ENCODE assay signal across 36 cellular contexts in the genomic region with DNA sequence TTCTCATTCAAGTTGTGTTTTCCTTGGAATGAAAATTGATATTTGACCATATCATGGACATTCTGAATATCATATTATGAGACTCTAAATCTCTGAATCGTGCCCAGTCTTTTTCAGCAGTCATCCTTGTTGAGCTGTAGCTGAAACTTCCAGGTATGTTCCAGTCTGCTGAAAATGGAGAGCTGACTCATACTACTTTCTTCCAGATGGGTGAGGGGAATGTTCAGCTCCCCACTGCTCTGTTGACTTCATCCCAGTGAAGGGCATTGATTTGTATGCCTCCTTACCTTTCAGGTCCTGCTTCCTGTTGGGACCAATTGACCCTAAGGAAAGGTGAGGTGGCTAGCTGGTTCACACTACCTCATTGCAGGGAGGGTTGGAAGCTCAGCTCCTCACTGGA. TPM values are rescaled to one million over a fixed set of nuclear protein-coding genes. Genes with fewer than 3 reads are reported as not detected.
"Had no signal": no experiment of that assay in that cellular context is flagged by ENCODE, and none has a peak within 500 bp of the region (broad histone marks: within the 10 kb centered on the region; RNA-seq: fewer than 3 reads in every experiment).

No MANE protein-coding gene starts in this region.

- H3K36me3 ChIP-seq: adrenal gland, breast epithelium, esophagus squamous epithelium, heart left ventricle had no signal

- H3K4me1 ChIP-seq: adrenal gland, breast epithelium, esophagus squamous epithelium, heart left ventricle had no signal

- H3K27ac ChIP-seq: adrenal gland, breast epithelium, epithelial cell of prostate, esophagus squamous epithelium, heart left ventricle had no signal

- DNase-seq: activated CD4-positive, alpha-beta memory T cell treated with anti-CD3 and anti-CD28 coated beads for 36 hours; activated CD4-positive, alpha-beta T cell treated with anti-CD3 and anti-CD28 coated beads for 36 hours; activated CD4-positive, alpha-beta T cell treated with anti-CD3 and anti-CD28 coated beads, Interleukin-2, amount 10 ng/mL, durations not matched to agents 24 days and 14 days; activated CD4-positive, CD25-positive, alpha-beta regulatory T cell; activated CD4-positive, CD25-positive, alpha-beta regulatory T cell treated with anti-CD3 and anti-CD28 coated beads, Interleukin-2, amount 50 U/mL, for 72 hours; activated CD8-positive, alpha-beta memory T cell treated with anti-CD3 and anti-CD28 coated beads, Interleukin-2, amount 10 ng/mL, durations not matched to agents 7 days and 5 days; activated CD8-positive, alpha-beta memory T cell treated with anti-CD3 and anti-CD28 coated beads, Interleukin-2, amount 50 U/mL, for 4 hours; activated CD8-positive, alpha-beta T cell treated with anti-CD3 and anti-CD28 coated beads, Interleukin-2, amount 10 ng/mL, durations not matched to agents 7 days and 5 days; activated effector memory CD4-positive, alpha-beta T cell treated with anti-CD3 and anti-CD28 coated beads, Interleukin-2, amount 50 U/mL, for 16 hours; activated naive CD4-positive, alpha-beta T cell treated with anti-CD3 and anti-CD28 coated beads for 36 hours; activated naive CD8-positive, alpha-beta T cell treated with anti-CD3 and anti-CD28 coated beads for 36 hours; activated naive CD8-positive, alpha-beta T cell treated with anti-CD3 and anti-CD28 coated beads, Interleukin-2, amount 50 U/mL, for 24 hours; activated T-cell treated with anti-CD3 and anti-CD28 coated beads, Interleukin-2, amount 50 U/mL, for 1 hour; activated T-cell treated with anti-CD3 and anti-CD28 coated beads, Interleukin-2, amount 50 U/mL, for 48 hours; adrenal gland; amygdala; aorta; cortex of kidney; dermis blood vessel endothelial cell; effector CD4-positive, alpha-beta T cell; effector memory CD8-positive, alpha-beta T cell; esophagus squamous epithelium; glutamatergic neuron; heart left ventricle; T-helper 2 cell had no signal

- H3K27me3 ChIP-seq: adrenal gland, breast epithelium, esophagus squamous epithelium, heart left ventricle had no signal

- H3K9me3 ChIP-seq: adrenal gland, esophagus squamous epithelium had no signal

- ATAC-seq: activated CD4-positive, alpha-beta T cell treated with anti-CD3 and anti-CD28 coated beads for 36 hours; activated CD8-positive, alpha-beta memory T cell treated with anti-CD3 and anti-CD28 coated beads, Interleukin-2, amount 10 ng/mL, durations not matched to agents 7 days and 5 days; activated CD8-positive, alpha-beta T cell treated with anti-CD3 and anti-CD28 coated beads, Interleukin-2, amount 10 ng/mL, durations not matched to agents 7 days and 5 days; activated naive CD8-positive, alpha-beta T cell treated with anti-CD3 and anti-CD28 coated beads, Interleukin-2, amount 50 U/mL, for 24 hours; effector memory CD8-positive, alpha-beta T cell; heart left ventricle had no signal

- H3K4me3 ChIP-seq: adrenal gland, breast epithelium, esophagus squamous epithelium, heart left ventricle had no signal

RNA-seq across cellular contexts. Expression of a gene that starts 3.5 kb away (rescaled TPM):
- total RNA-seq: activated CD4-positive, alpha-beta memory T cell treated with anti-CD3 and anti-CD28 coated beads for 36 hours; activated CD4-positive, alpha-beta T cell treated with anti-CD3 and anti-CD28 coated beads for 36 hours; activated CD4-positive, alpha-beta T cell treated with anti-CD3 and anti-CD28 coated beads, Interleukin-2, amount 10 ng/mL, durations not matched to agents 24 days and 14 days; activated CD8-positive, alpha-beta memory T cell treated with anti-CD3 and anti-CD28 coated beads for 36 hours; activated CD8-positive, alpha-beta memory T cell treated with anti-CD3 and anti-CD28 coated beads, Interleukin-2, amount 10 ng/mL, durations not matched to agents 7 days and 5 days; activated CD8-positive, alpha-beta T cell treated with anti-CD3 and anti-CD28 coated beads, Interleukin-2, amount 10 ng/mL, durations not matched to agents 7 days and 5 days; activated naive CD4-positive, alpha-beta T cell treated with anti-CD3 and anti-CD28 coated beads for 36 hours; activated naive CD8-positive, alpha-beta T cell treated with anti-CD3 and anti-CD28 coated beads for 36 hours; activated T-helper 1 cell treated with anti-CD3 and anti-CD28 coated beads, Interleukin-12 subunit alpha, Interleukin-12 subunit beta, Interleukin-2, Interleukin-4 antibody, amounts not matched to agents 30 ng/mL and 10 ng/mL and 1 ng/mL, durations not matched to agents 14 hours and 24 hours and 36 hours; activated T-helper 2 cell treated with anti-CD3 and anti-CD28 coated beads, Interferon-gamma antibody, Interleukin-2, Interleukin-4, amounts not matched to agents 10 μg/mL and 5 μg/mL and 100 μg/mL, durations not matched to agents 14 hours and 24 hours and 36 hours; adrenal gland; aorta; cardiac septum; chondrocyte; dermis blood vessel endothelial cell; frontal cortex; heart left ventricle; T-helper 1 cell treated with Interleukin-12 subunit alpha and Interleukin-12 subunit beta and Interleukin-4 antibody, amounts not matched to agents 30 ng/mL and 1 ng/mL, for 36 hours had no signal

RNA-seq across cellular contexts. Expression of a gene that starts 37.4 kb away (rescaled TPM):
- total RNA-seq: activated CD4-positive, alpha-beta memory T cell treated with anti-CD3 and anti-CD28 coated beads for 36 hours; activated CD4-positive, alpha-beta T cell treated with anti-CD3 and anti-CD28 coated beads for 36 hours; activated CD4-positive, alpha-beta T cell treated with anti-CD3 and anti-CD28 coated beads, Interleukin-2, amount 10 ng/mL, durations not matched to agents 24 days and 14 days; activated CD8-positive, alpha-beta memory T cell treated with anti-CD3 and anti-CD28 coated beads for 36 hours; activated CD8-positive, alpha-beta memory T cell treated with anti-CD3 and anti-CD28 coated beads, Interleukin-2, amount 10 ng/mL, durations not matched to agents 7 days and 5 days; activated CD8-positive, alpha-beta T cell treated with anti-CD3 and anti-CD28 coated beads, Interleukin-2, amount 10 ng/mL, durations not matched to agents 7 days and 5 days; activated naive CD4-positive, alpha-beta T cell treated with anti-CD3 and anti-CD28 coated beads for 36 hours; activated naive CD8-positive, alpha-beta T cell treated with anti-CD3 and anti-CD28 coated beads for 36 hours; activated T-helper 1 cell treated with anti-CD3 and anti-CD28 coated beads, Interleukin-12 subunit alpha, Interleukin-12 subunit beta, Interleukin-2, Interleukin-4 antibody, amounts not matched to agents 30 ng/mL and 10 ng/mL and 1 ng/mL, durations not matched to agents 14 hours and 24 hours and 36 hours; activated T-helper 2 cell treated with anti-CD3 and anti-CD28 coated beads, Interferon-gamma antibody, Interleukin-2, Interleukin-4, amounts not matched to agents 10 μg/mL and 5 μg/mL and 100 μg/mL, durations not matched to agents 14 hours and 24 hours and 36 hours; adrenal gland; cardiac septum; dermis blood vessel endothelial cell; fibroblast of lung; fibroblast of villous mesenchyme; frontal cortex; heart left ventricle; T-helper 1 cell treated with Interleukin-12 subunit alpha and Interleukin-12 subunit beta and Interleukin-4 antibody, amounts not matched to agents 30 ng/mL and 1 ng/mL, for 36 hours had no signal
